In the genomic region with DNA sequence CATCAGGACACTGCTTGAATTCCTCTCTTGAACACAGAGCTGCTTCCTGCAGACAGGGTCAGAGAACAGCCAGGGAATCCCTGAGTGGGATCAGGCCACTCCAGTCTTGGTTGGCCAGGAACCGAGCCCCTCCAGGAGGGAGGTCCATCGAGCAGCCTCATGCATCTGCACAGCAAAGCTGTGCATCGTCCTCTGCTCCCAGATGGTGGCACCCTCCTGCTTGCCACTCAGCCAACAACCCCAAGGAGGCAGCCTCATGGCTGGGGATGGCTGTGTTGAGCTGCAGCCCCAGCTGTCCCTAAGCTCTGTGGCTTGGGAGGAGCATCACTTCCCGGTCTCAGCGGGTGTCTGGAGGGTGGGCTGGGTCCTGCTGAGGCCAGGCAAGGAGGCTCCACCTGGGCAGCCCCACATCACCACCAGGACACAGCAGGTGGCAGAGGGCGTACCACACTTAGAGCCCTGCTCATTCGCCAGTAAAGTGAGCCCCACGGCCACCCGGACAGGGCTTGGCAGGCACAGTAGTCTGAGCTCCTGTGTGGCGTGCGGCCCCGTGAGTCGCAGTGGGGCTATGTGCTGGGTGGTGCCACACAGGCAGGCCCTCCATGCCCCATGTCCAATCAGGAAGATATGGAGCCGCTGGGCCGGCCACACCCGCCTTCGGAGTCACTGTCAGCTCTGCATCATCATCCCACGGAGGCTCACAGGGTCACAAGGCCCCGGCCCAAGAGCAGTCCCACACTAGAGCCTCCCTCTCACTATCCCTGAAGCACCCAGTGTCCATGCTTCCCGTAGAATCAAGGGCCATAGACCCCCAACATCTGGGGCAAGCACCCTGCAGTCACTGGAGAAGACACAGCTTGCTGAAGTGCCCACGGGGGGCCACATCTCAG, we compare ENCODE assay signal across 8 cellular contexts. TPM values are rescaled to one million over a fixed set of nuclear protein-coding genes. Genes with fewer than 3 reads are reported as not detected.
A peak's percentile ranks its signal among the peaks of the same experiment; 100 is the strongest.
DNase-seq lines count a peak whose midpoint lies in the region; ATAC-seq and TF ChIP-seq lines count a peak whose summit lies in the region.

No MANE protein-coding gene starts in this region.

- dilution Hi-C loops in mammary epithelial cell (cut with HindIII; ENCODE audit: low sequenced_read_pairs), result loop anchor here (5.0 kb wide), 1 partner anchor 40 kb away; no protein-coding TSS in a partner anchor

- H3K9ac ChIP-seq in Karpas-422 (ENCODE audit: low read length) (no peak overlapping the region), mammary epithelial cell (ENCODE audit: insufficient read depth, low read length) (no peak overlapping the region)

- H3K27me3 Mint-ChIP-seq in memory B cell, result no peaks in the 10 kb centered on the region
- no peaks in the 10 kb centered on the region for H3K27me3 Mint-ChIP-seq in CD4-positive, alpha-beta memory T cell

- H2AFZ ChIP-seq in Karpas-422 (ENCODE audit: low read length), result no peak overlapping the region
- no peak overlapping the region for H2AFZ ChIP-seq in mammary epithelial cell (ENCODE audit: low read depth, low read length)

- H3K9me3 ChIP-seq in Karpas-422 (ENCODE audit: low read length) (no peaks in the 10 kb centered on the region), mammary epithelial cell (replicated peaks; ENCODE audit: insufficient read depth, low read length) (no peaks in the 10 kb centered on the region)
- H3K9me3 ChIP-seq in CD4-positive, alpha-beta memory T cell (ENCODE audit: control insufficient read depth in 1 of 2, low read length in 2 of 2), result no peaks in the 10 kb centered on the region

- peaks cover 71% of the 10 kb centered on the region for H4K20me1 ChIP-seq in Karpas-422 (ENCODE audit: insufficient read depth, low read depth, low read length)
- peaks cover 9% of the 10 kb centered on the region for H4K20me1 ChIP-seq in mammary epithelial cell (ENCODE audit: insufficient read depth, low read length)

- H3K27ac Mint-ChIP-seq in memory B cell, result peak overlapping the region; percentile 92
- no peak overlapping the region for H3K27ac Mint-ChIP-seq in CD4-positive, alpha-beta memory T cell

- H3K36me3 ChIP-seq in Karpas-422 (ENCODE audit: insufficient read depth, low read length) (peaks cover 9% of the 10 kb centered on the region), mammary epithelial cell (ENCODE audit: insufficient read depth, low read length) (no peaks in the 10 kb centered on the region)
- H3K36me3 ChIP-seq in CD4-positive, alpha-beta memory T cell (ENCODE audit: insufficient read depth, low read length), result peaks cover 15% of the 10 kb centered on the region

- H3K27ac ChIP-seq in Karpas-422 (ENCODE audit: low read length) (no peak overlapping the region), mammary epithelial cell (ENCODE audit: insufficient read depth, low read depth, low read length) (no peak overlapping the region)
- H3K27ac ChIP-seq in CD4-positive, alpha-beta memory T cell (ENCODE audit: low read depth, low read length), result no peak overlapping the region

- peaks cover 30% of the 10 kb centered on the region for H3K79me2 ChIP-seq in Karpas-422 (ENCODE audit: low read length)
- H3K79me2 ChIP-seq in mammary epithelial cell (ENCODE audit: insufficient read depth, low read length), result peaks cover 92% of the 10 kb centered on the region

- intact Hi-C loops in mammary epithelial cell (cut with micrococcal nuclease), result loop anchor here (1.0 kb wide), 2 partner anchors 89 to 129 kb away; no protein-coding TSS in a partner anchor
- intact Hi-C loops in CD4-positive, alpha-beta memory T cell (cut with micrococcal nuclease), result no loop called here

- POLR2A ChIA-PET in CD4-positive, alpha-beta memory T cell (lab: Charles Lee; ENCODE audit: partially characterized antibody), result interaction anchor here (1.0 to 1.1 kb wide), 2 partner anchors 10 to 12 kb away, joined by 3 read pairs; a partner anchor contains a TSS

- H3K27me3 ChIP-seq in Karpas-422 (ENCODE audit: low read length) (no peaks in the 10 kb centered on the region), mammary epithelial cell (ENCODE audit: insufficient read depth, low read length) (no peaks in the 10 kb centered on the region)
- no peaks in the 10 kb centered on the region for H3K27me3 ChIP-seq in CD4-positive, alpha-beta memory T cell (ENCODE audit: insufficient read depth, low read length)

- ATAC-seq in memory B cell (ENCODE audit: low read depth) (peak; percentile 31), HG02623 (IDR thresholded peaks at IDR 0.05; ENCODE audit: unreplicated experiment) (no peak)

- WGBS in mammary epithelial cell (ENCODE audit: low coverage, missing lambda C conversion rate), result 73% methylated on average over 14 of the region's 21 CpGs

- H3K4me1 ChIP-seq in Karpas-422 (ENCODE audit: low read length) (peaks cover 16% of the 10 kb centered on the region), mammary epithelial cell (ENCODE audit: insufficient read depth, low read length) (peaks cover 22% of the 10 kb centered on the region)
- H3K4me1 ChIP-seq in CD4-positive, alpha-beta memory T cell (ENCODE audit: insufficient read depth, low read length), result peaks cover 18% of the 10 kb centered on the region

- in situ Hi-C loops in mammary epithelial cell (cut with MboI; ENCODE audit: low sequenced_read_pairs in 2 of 2), result no loop called here

- H3K4me2 ChIP-seq in Karpas-422 (ENCODE audit: low read depth, low read length, poor library complexity, severe bottlenecking), result no peak overlapping the region
- H3K4me2 ChIP-seq in mammary epithelial cell (ENCODE audit: insufficient read depth, low read depth, low read length), result no peak overlapping the region

- H3K4me1 Mint-ChIP-seq in memory B cell, result peaks cover 28% of the 10 kb centered on the region
- H3K4me1 Mint-ChIP-seq in CD4-positive, alpha-beta memory T cell, result peaks cover 10 to 42% (median 27%) of the 10 kb centered on the region in 4 donors

- DNase-seq in GM03348 (ENCODE audit: low spot score) (peak; percentile 85), Karpas-422 (peak; percentile 60), mammary epithelial cell (peak; percentile 47), memory B cell (ENCODE audit: low spot score in 2 of 2) (peak in 1 of 2 donors; percentile 47)
- no peak for DNase-seq in CD4-positive, alpha-beta memory T cell
- no peak for DNase-seq in stimulated activated naive CD4-positive, alpha-beta T cell (lab: John Stamatoyannopoulos, UW)
- DNase-seq in activated CD4-positive, alpha-beta T cell treated with anti-CD3 and anti-CD28 coated beads, Interleukin-2, amount 50 U/mL, for 4 hours, result no peak

- H3K9me2 ChIP-seq in Karpas-422 (replicated peaks; ENCODE audit: insufficient read depth, low read length), result no peaks in the 10 kb centered on the region

- peaks cover 14% of the 10 kb centered on the region for H3K36me3 Mint-ChIP-seq in memory B cell
- H3K36me3 Mint-ChIP-seq in CD4-positive, alpha-beta memory T cell, result peaks cover 8 to 28% of the 10 kb centered on the region in 2 donors

- BruUV-seq in mammary epithelial cell (replicated peaks; lab: Mats Ljungman, UMichigan), result no TSS peak

- no peak overlapping the region for H3K4me3 ChIP-seq in Karpas-422 (ENCODE audit: low read length)
- no peak overlapping the region for H3K4me3 ChIP-seq in mammary epithelial cell (replicated peaks in 1 of 3; ENCODE audit: insufficient read depth in 1 of 3, low read depth in 2 of 3, low read length in 3 of 3)
- H3K4me3 ChIP-seq in CD4-positive, alpha-beta memory T cell (ENCODE audit: low read length in 2 of 2), result no peak overlapping the region

- CTCF ChIA-PET in mammary epithelial cell (lab: Charles Lee; ENCODE audit: low non-redundant PET), result interaction anchor here (0.6 kb wide), 1 partner anchor 90 kb away, joined by 4 read pairs; no protein-coding TSS in a partner anchor
- CTCF ChIA-PET in CD4-positive, alpha-beta memory T cell (lab: Charles Lee; ENCODE audit: partially characterized antibody), result no interaction called here

- H3K9me3 Mint-ChIP-seq in memory B cell, result no peaks in the 10 kb centered on the region
- no peaks in the 10 kb centered on the region for H3K9me3 Mint-ChIP-seq in CD4-positive, alpha-beta memory T cell

- no peak overlapping the region for H3K4me3 Mint-ChIP-seq in memory B cell
- H3K4me3 Mint-ChIP-seq in CD4-positive, alpha-beta memory T cell, result no peak overlapping the region

- peak in 1 of 2 donors; percentile 44 for TF ChIP-seq CTCF in mammary epithelial cell (conservative IDR thresholded peaks at IDR 0.05 in 1 of 2, IDR thresholded peaks at IDR 0.05 in 1 of 2; ENCODE audit: extremely low read depth in 1 of 2, insufficient read depth in 1 of 2, low read depth in 1 of 2, low read length in 2 of 2)

RNA-seq across cellular contexts. Expression of a gene that starts 11.9 kb away (rescaled TPM):
- total RNA-seq in Karpas-422 (2014; rRNA removed; shearing (Covaris generic); ENCODE audit: low replicate concordance), result 115 and 124 TPM in 2 replicates
- 10 to 100 TPM; 37.1 to 43.5 TPM for total RNA-seq in mammary epithelial cell
- polyA plus RNA-seq in mammary epithelial cell, result 50.3 TPM
- 35.9 TPM for polyA minus RNA-seq in mammary epithelial cell
- total RNA-seq in CD4-positive, alpha-beta memory T cell, result 10 to 100 TPM; 62.8 to 63.6 TPM
- 10 to 100 TPM in 1 of 2 donors, 1 to 10 TPM in 1; 9.0 to 32.2 TPM for polyA plus RNA-seq in CD4-positive, alpha-beta memory T cell

Comparison
In these comparisons a context has a peak if more than half of its experiments do, and no peak if none do; other contexts are left out.
1. DNase-seq: peak in GM03348 (single experiment), Karpas-422 (single experiment) and mammary epithelial cell (single experiment); none in CD4-positive, alpha-beta memory T cell (0 of 5), stimulated activated naive CD4-positive, alpha-beta T cell (0 of 6) and activated CD4-positive, alpha-beta T cell treated with anti-CD3 and anti-CD28 coated beads, Interleukin-2, amount 50 U/mL, for 4 hours (0 of 2).